ENCODE assay signal across 24 cellular contexts in genomic region chr18:79771446-79772107, GRCh38. TPM values are rescaled to one million over a fixed set of nuclear protein-coding genes. Genes with fewer than 3 reads are reported as not detected.
DNase-seq lines count a peak whose midpoint lies in the region; ATAC-seq and TF ChIP-seq lines count a peak whose summit lies in the region.
"Had no signal": no experiment of that assay in that cellular context is flagged by ENCODE, and none has a peak within 500 bp of the region (broad histone marks: within the 10 kb centered on the region; RNA-seq: fewer than 3 reads in every experiment).

No MANE protein-coding gene starts in this region.

- H3K36me3 ChIP-seq in heart right ventricle = no peaks in the 10 kb centered on the region
- H3K36me3 ChIP-seq in RWPE2 (ENCODE audit: low read depth) = no peaks in the 10 kb centered on the region
- H3K36me3 ChIP-seq in osteoblast (ENCODE audit: insufficient read depth, low read length) = no peaks in the 10 kb centered on the region
- H3K36me3 ChIP-seq: SJCRH30 had no signal

- peaks cover 0 to 36% (median 9%) of the 10 kb centered on the region in 11 donors for H3K9me3 ChIP-seq in heart right ventricle
- H3K9me3 ChIP-seq in RWPE2 (ENCODE audit: severe bottlenecking) = no peaks in the 10 kb centered on the region
- H3K9me3 ChIP-seq in osteoblast (ENCODE audit: low read depth, low read length) = peaks cover 2% of the 10 kb centered on the region
- H3K9me3 ChIP-seq: SJCRH30 had no signal

- ATAC-seq in heart right ventricle = no peak
- ATAC-seq in RWPE2 (ENCODE audit: low read depth) = no peak
- ATAC-seq in GM19397 (IDR thresholded peaks at IDR 0.05; ENCODE audit: unreplicated experiment) = no peak
- ATAC-seq: A549, GM12878, GM23338 had no signal

- no peak overlapping the region for H2AFZ ChIP-seq in osteoblast (ENCODE audit: low read length)
- H2AFZ ChIP-seq: GM23338, PC-9 had no signal

- DNase-seq in cardiac septum (ENCODE audit: low spot score) (peak; percentile 24), heart right ventricle (no peak), RWPE2 (ENCODE audit: low spot score) (peak; percentile 42), osteoblast (ENCODE audit: insufficient read length, low spot score, missing footprints) (peak; percentile 76)
- no peak for DNase-seq in activated CD4-positive, CD25-positive, alpha-beta regulatory T cell (lab: John Stamatoyannopoulos, UW)
- DNase-seq in activated CD4-positive, alpha-beta T cell treated with anti-CD3 and anti-CD28 coated beads for 48 hours = no peak
- DNase-seq: Calu3; CD4-positive, alpha-beta memory T cell; DMS53; EL; IMR-90; NCI-H1436; NCI-H1930; NCI-H345; NCI-H524 treated with DMSO at 0.1 percent for 48 hours; PC-9; SJCRH30 had no signal

- 73 to 75% methylated on average over 31 to 35 of the region's 35 CpGs for WGBS in heart right ventricle, 2 donors

- TF ChIP-seq CTCF in heart right ventricle (IDR thresholded peaks at IDR 0.05) (no peak), RWPE2 (IDR thresholded peaks at IDR 0.05; ENCODE audit: poor library complexity, severe bottlenecking) (no peak), osteoblast (IDR thresholded peaks at IDR 0.05; ENCODE audit: extremely low read depth, low read depth, low read length) (no peak)

- H3K4me1 ChIP-seq in heart right ventricle (no peaks in the 10 kb centered on the region), RWPE2 (ENCODE audit: insufficient read depth, poor library complexity, severe bottlenecking) (no peaks in the 10 kb centered on the region), osteoblast (ENCODE audit: insufficient read depth, low read length) (no peaks in the 10 kb centered on the region)
- H3K4me1 ChIP-seq: A549, SJCRH30 had no signal

- no peak overlapping the region for H3K4me3 ChIP-seq in heart right ventricle
- no peak overlapping the region for H3K4me3 ChIP-seq in RWPE2 (ENCODE audit: severe bottlenecking)
- H3K4me3 ChIP-seq in osteoblast (ENCODE audit: insufficient read depth, low read length) = no peak overlapping the region
- H3K4me3 ChIP-seq: A549, GM12878, GM23338, PC-9, SJCRH30 had no signal

- H3K27ac ChIP-seq in heart right ventricle = no peak overlapping the region
- H3K27ac ChIP-seq in RWPE2 (ENCODE audit: poor library complexity, severe bottlenecking) = no peak overlapping the region
- no peak overlapping the region for H3K27ac ChIP-seq in osteoblast (ENCODE audit: low read depth, low read length)
- H3K27ac ChIP-seq: A549, PC-9, SJCRH30 had no signal

- peaks cover 0 to 47% (median 16%) of the 10 kb centered on the region in 7 donors for H3K27me3 ChIP-seq in heart right ventricle
- no peaks in the 10 kb centered on the region for H3K27me3 ChIP-seq in RWPE2 (ENCODE audit: insufficient read depth, poor library complexity, severe bottlenecking)
- peaks cover 3% of the 10 kb centered on the region for H3K27me3 ChIP-seq in osteoblast (ENCODE audit: insufficient read depth, low read length)
- H3K27me3 ChIP-seq: SJCRH30 had no signal

- H3K79me2 ChIP-seq in osteoblast (ENCODE audit: insufficient read depth, low read length) = no peaks in the 10 kb centered on the region

- H3K4me2 ChIP-seq in osteoblast (ENCODE audit: insufficient read depth, low read length) = no peak overlapping the region
- H3K4me2 ChIP-seq: A549, GM23338, PC-9 had no signal

- intact Hi-C loops in cardiac septum (cut with DNase I) (no loop called here), heart right ventricle (cut with DNase I) (loop anchor here in 1 of 10 donors (10.0 kb wide), 1 partner anchor 63 kb away; no protein-coding TSS in a partner anchor)

- H4K20me1 ChIP-seq in osteoblast (ENCODE audit: insufficient read depth, low read length) = no peaks in the 10 kb centered on the region

RNA-seq across cellular contexts. Expression of gene KCNG2, which starts 26.2 kb away (rescaled TPM):
- total RNA-seq in cardiac septum = 0.32 TPM
- total RNA-seq in heart right ventricle = under 1 TPM in 4 of 10 donors, not detected in 6; 0.16 to 0.79 (median 0.20) TPM
- polyA plus RNA-seq in heart right ventricle = under 1 TPM in 1 of 2 donors, not detected in 1; 0.25 TPM
- not detected in 2 replicates for total RNA-seq in osteoblast
- total RNA-seq: Calu3; CD4-positive, alpha-beta memory T cell; HT-29; IMR-90; M059J; PC-9; SJCRH30 had no signal
- polyA plus RNA-seq: A549; BJ; CD4-positive, alpha-beta memory T cell; IMR-90 had no signal

Comparison
In these comparisons a context has a peak if more than half of its experiments do, and no peak if none do; other contexts are left out.
1. DNase-seq: peak in cardiac septum (single experiment), RWPE2 (single experiment) and osteoblast (single experiment); none in heart right ventricle (0 of 2), activated CD4-positive, CD25-positive, alpha-beta regulatory T cell (0 of 4) and activated CD4-positive, alpha-beta T cell treated with anti-CD3 and anti-CD28 coated beads for 48 hours (single experiment).